8 cellular contexts compared by ENCODE assay signal in genomic region chr19:1885398-1886119, GRCh38. TPM values are rescaled to one million over a fixed set of nuclear protein-coding genes. Genes with fewer than 3 reads are reported as not detected.
DNase-seq lines count a peak whose midpoint lies in the region; ATAC-seq and TF ChIP-seq lines count a peak whose summit lies in the region.
"Not testable (repeated sequence)": the region's sequence is repeated elsewhere in the genome, so short reads cannot be mapped to it uniquely, and the experiment has no call there.

Gene ABHD17A (minus strand): TSS chr19:1885496. CDS start chr19:1881566, 3,930 bp downstream.

- not testable (repeated sequence) for H3K27me3 Mint-ChIP-seq in CD4-positive, alpha-beta memory T cell; IgD-negative memory B cell; endodermal cell (ENCODE audit: insufficient read depth)

- peak within 1 kb of the TSS in 1 of 2 experiments; percentile 25 for H2BK12ac ChIP-seq in mesenchymal stem cell (ENCODE audit: low read length in 2 of 2)

- H2AK5ac ChIP-seq in mesenchymal stem cell (ENCODE audit: low read length, severe bottlenecking) = not testable (repeated sequence)

- not testable (repeated sequence) for H3K79me1 ChIP-seq in mesenchymal stem cell (replicated peaks; ENCODE audit: low read length, poor library complexity, severe bottlenecking)

- H2BK120ac ChIP-seq in mesenchymal stem cell (ENCODE audit: low read depth, low read length) = peak within 1 kb of the TSS; percentile 68

- H3K18ac ChIP-seq in mesenchymal stem cell (ENCODE audit: low read depth in 1 of 2, low read length in 2 of 2) = peak within 1 kb of the TSS; percentile 80 to 91

- H3K4me2 ChIP-seq in mesenchymal stem cell (ENCODE audit: low read length, poor library complexity, severe bottlenecking) = peak within 1 kb of the TSS; percentile 68

- not testable (repeated sequence) for H3K27me3 ChIP-seq in CD4-positive, alpha-beta memory T cell (ENCODE audit: insufficient read depth, low read length); endodermal cell (ENCODE audit: control insufficient read depth, insufficient read depth, low read length, poor library complexity, severe bottlenecking); mesenchymal stem cell (ENCODE audit: control insufficient read depth in 1 of 2, insufficient read depth in 1 of 2, low read length in 2 of 2)

- H3K23ac ChIP-seq in mesenchymal stem cell (ENCODE audit: low read length in 2 of 2) = peak within 1 kb of the TSS in 1 of 2 experiments; percentile 85

- peak within 1 kb of the TSS in 1 of 2 experiments; percentile 87 for H3K14ac ChIP-seq in mesenchymal stem cell (ENCODE audit: low read length in 2 of 2)

- H3K36me3 Mint-ChIP-seq in CD4-positive, alpha-beta memory T cell = peaks cover 3 to 23% of the 10 kb centered on the region in 2 donors
- H3K36me3 Mint-ChIP-seq in IgD-negative memory B cell; endodermal cell (ENCODE audit: low read depth): not testable (repeated sequence)

- peak within 1 kb of the TSS; percentile 69 to 93 for H3K4me3 ChIP-seq in CD4-positive, alpha-beta memory T cell (ENCODE audit: low read length in 2 of 2)
- H3K4me3 ChIP-seq in endodermal cell (ENCODE audit: low read length) (peak within 1 kb of the TSS; percentile 85), mesenchymal stem cell (ENCODE audit: insufficient read depth in 1 of 2, low read depth in 1 of 2, low read length in 2 of 2) (peak within 1 kb of the TSS; percentile 90 to 91)

- H3K4me1 ChIP-seq in CD4-positive, alpha-beta memory T cell (ENCODE audit: insufficient read depth, low read length) = peaks cover 36% of the 10 kb centered on the region
- H3K4me1 ChIP-seq in endodermal cell (ENCODE audit: control insufficient read depth, insufficient read depth, low read length) (peaks cover 23% of the 10 kb centered on the region), mesenchymal stem cell (ENCODE audit: control insufficient read depth, insufficient read depth, low read depth, low read length) (peaks cover 29% of the 10 kb centered on the region)

- H3K36me3 ChIP-seq in CD4-positive, alpha-beta memory T cell (ENCODE audit: insufficient read depth, low read length); endodermal cell (ENCODE audit: control insufficient read depth, insufficient read depth, low read length): not testable (repeated sequence)
- peaks cover 0 to 19% of the 10 kb centered on the region in 2 experiments for H3K36me3 ChIP-seq in mesenchymal stem cell (ENCODE audit: control insufficient read depth in 1 of 2, insufficient read depth in 2 of 2, low read depth in 1 of 2, low read length in 2 of 2)

- not testable (repeated sequence) for H2BK5ac ChIP-seq in mesenchymal stem cell (ENCODE audit: low read depth, low read length, poor library complexity, severe bottlenecking)

- H3K9ac ChIP-seq in endodermal cell (ENCODE audit: extremely low read depth, low read length, poor library complexity, severe bottlenecking) (peak within 1 kb of the TSS; percentile 66), mesenchymal stem cell (ENCODE audit: low read length) (peak within 1 kb of the TSS; percentile 94)

- TF ChIP-seq CTCF in endodermal cell (conservative IDR thresholded peaks at IDR 0.05) = not testable (repeated sequence)

- not testable (repeated sequence) for H3K9me3 ChIP-seq in CD4-positive, alpha-beta memory T cell (ENCODE audit: control insufficient read depth in 1 of 2, low read length in 2 of 2); endodermal cell (ENCODE audit: control insufficient read depth, low read length); mesenchymal stem cell (ENCODE audit: control insufficient read depth, low read length)

- CTCF ChIA-PET in CD4-positive, alpha-beta memory T cell (lab: Charles Lee; ENCODE audit: partially characterized antibody) = interaction anchor here (0.7 to 2.0 kb wide), 4 partner anchors 9 to 44 kb away, joined by 3 to 9 read pairs (median 4); no protein-coding TSS in a partner anchor

- POLR2A ChIA-PET in CD4-positive, alpha-beta memory T cell (lab: Charles Lee; ENCODE audit: partially characterized antibody) = interaction anchor here (0.6 to 7.8 kb wide), 10 partner anchors 10 to 582 kb away, joined by 3 to 81 read pairs (median 4); partner anchors contain the start of gene CSNK1G2

- H3K4ac ChIP-seq in mesenchymal stem cell (ENCODE audit: low read depth in 1 of 2, low read length in 2 of 2) = peak within 1 kb of the TSS; percentile 89 to 98

- not testable (repeated sequence) for H2AFZ ChIP-seq in mesenchymal stem cell (ENCODE audit: low read depth, low read length)

- not testable (repeated sequence) for H3K9me3 Mint-ChIP-seq in CD4-positive, alpha-beta memory T cell; IgD-negative memory B cell; endodermal cell

- ATAC-seq in GM21381 (IDR thresholded peaks at IDR 0.05; ENCODE audit: unreplicated experiment) = peak; percentile 86

- peak within 1 kb of the TSS; percentile 98 to 100 (median 100) for H3K4me3 Mint-ChIP-seq in CD4-positive, alpha-beta memory T cell
- H3K4me3 Mint-ChIP-seq in IgD-negative memory B cell (peak within 1 kb of the TSS; percentile 96 to 99 (median 98)), endodermal cell (peak within 1 kb of the TSS; percentile 92)

- not testable (repeated sequence) for H2BK15ac ChIP-seq in mesenchymal stem cell (ENCODE audit: low read depth, poor library complexity, severe bottlenecking)

- H4K91ac ChIP-seq in mesenchymal stem cell (ENCODE audit: low read length) = peak within 1 kb of the TSS; percentile 76

- H3K27ac ChIP-seq in CD4-positive, alpha-beta memory T cell (ENCODE audit: low read depth, low read length) = peak within 1 kb of the TSS; percentile 95
- not testable (repeated sequence) for H3K27ac ChIP-seq in endodermal cell (ENCODE audit: low read depth, low read length)
- H3K27ac ChIP-seq in mesenchymal stem cell (ENCODE audit: low read length, poor library complexity, severe bottlenecking) = peak within 1 kb of the TSS; percentile 7

- H4K8ac ChIP-seq in mesenchymal stem cell (ENCODE audit: low read length) = not testable (repeated sequence)

- H3K4me1 Mint-ChIP-seq in CD4-positive, alpha-beta memory T cell = peaks cover 13 to 40% (median 31%) of the 10 kb centered on the region in 4 donors
- peaks cover 20 to 26% (median 22%) of the 10 kb centered on the region in 3 donors for H3K4me1 Mint-ChIP-seq in IgD-negative memory B cell
- H3K4me1 Mint-ChIP-seq in endodermal cell = peaks cover 31% of the 10 kb centered on the region

- peak within 1 kb of the TSS; percentile 98 to 100 (median 99) for H3K27ac Mint-ChIP-seq in CD4-positive, alpha-beta memory T cell
- H3K27ac Mint-ChIP-seq in IgD-negative memory B cell = peak within 1 kb of the TSS; percentile 90 to 98 (median 97)
- peak within 1 kb of the TSS; percentile 88 for H3K27ac Mint-ChIP-seq in endodermal cell

- peak; percentile 91 to 93 (median 92) for DNase-seq in CD4-positive, alpha-beta memory T cell
- DNase-seq in OCI-M1 (lab: John Stamatoyannopoulos, UW) (peak; percentile 96), endodermal cell (peak; percentile 97), mesenchymal stem cell (peak; percentile 91)
- DNase-seq in activated CD8-positive, alpha-beta memory T cell treated with anti-CD3 and anti-CD28 coated beads, Interleukin-2, amount 50 U/mL, for 48 hours = peak; percentile 99
- DNase-seq in stimulated activated CD4-positive, alpha-beta T cell treated with anti-CD3 and anti-CD28 coated beads, TNF-alpha, amount 100 ng/mL, for 48 hours (ENCODE audit: low read depth in 3 of 3) = peak; percentile 90 to 94 (median 93)

- intact Hi-C loops in CD4-positive, alpha-beta memory T cell (cut with micrococcal nuclease) = loop anchor here (1.0 kb wide), 4 partner anchors 9 to 21 kb away; partner anchors contain the start of genes ADAT3 and SCAMP4

- WGBS in endodermal cell (ENCODE audit: insufficient coverage in 1 of 2, insufficient read length in 1 of 2), 2 experiments = 24 to 84% methylated on average over 11 to 46 of the region's 46 CpGs
- 26% methylated on average over 39 of the region's 46 CpGs for WGBS in mesenchymal stem cell

RNA-seq across cellular contexts. Expression of gene ABHD17A, which starts in this region (rescaled TPM):
- 100 to 1,000 TPM; 106 to 109 TPM for total RNA-seq in CD4-positive, alpha-beta memory T cell
- 100 to 1,000 TPM; 138 to 204 TPM for polyA plus RNA-seq in CD4-positive, alpha-beta memory T cell
- 107 TPM for polyA plus RNA-seq in IgD-negative memory B cell
- total RNA-seq in endodermal cell = 10 to 100 TPM; 50.6 to 52.9 TPM
- polyA plus RNA-seq in endodermal cell (2013, experiment 1 of 2) = 45.1 TPM
- 45.7 TPM for polyA plus RNA-seq in endodermal cell (2013, experiment 2 of 2)
- polyA plus RNA-seq in mesenchymal stem cell (2013, experiment 1 of 2) = 60.5 TPM
- 60.5 TPM for polyA plus RNA-seq in mesenchymal stem cell (2013, experiment 2 of 2)
